Comparison of ENCODE assay signal across 1 cellular context in the genomic region with DNA sequence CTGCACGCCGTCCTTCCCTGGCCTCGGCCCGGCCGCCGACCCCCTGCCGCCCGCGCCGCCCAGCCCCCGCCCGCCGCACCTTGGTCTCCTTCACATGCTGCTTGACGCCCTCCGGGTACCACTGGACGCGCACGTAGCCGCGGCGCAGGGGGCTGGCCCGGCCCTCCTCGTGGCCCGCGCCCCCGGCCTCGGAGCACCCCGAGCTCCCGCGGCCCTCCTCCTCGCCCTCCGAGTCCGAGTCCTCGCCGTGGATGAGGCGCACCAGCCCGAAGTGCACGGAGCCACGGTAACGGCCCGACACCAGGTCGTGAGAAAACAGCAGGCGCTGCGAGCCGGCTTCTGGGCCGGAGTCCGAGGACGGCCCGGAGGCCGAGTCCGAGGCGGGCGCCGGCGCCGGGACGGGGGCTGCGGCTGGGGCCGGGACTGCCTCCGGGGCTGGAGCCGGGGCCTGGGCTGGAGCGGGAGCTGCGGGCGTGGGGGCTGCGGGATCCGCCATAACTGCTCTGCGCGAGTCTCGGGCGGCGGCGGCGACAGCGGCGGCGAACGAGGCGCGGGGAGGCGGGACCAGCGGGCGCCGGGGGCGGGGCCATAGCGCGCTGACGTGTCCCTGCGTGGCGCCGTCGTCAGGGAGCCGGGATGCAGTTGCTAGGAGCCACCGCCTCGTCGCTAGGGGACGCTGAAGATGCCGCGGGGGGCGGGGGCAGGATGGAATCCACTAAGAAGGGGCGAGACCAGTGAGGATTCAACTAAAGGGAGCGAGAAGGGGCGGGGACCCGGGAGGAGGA.
TF ChIP-seq lines count a peak whose summit lies in the region.

A gene (minus strand): TSS at position 507 of the 785 bp plus-strand sequence. CDS start 11 bp downstream, at position 496.

TF ChIP-seq in K562, 482 proteins besides CTCF, POLR2A, EP300 and RAD21 (continued from another document and continues in another):
- TF ChIP-seq, protein P1, sequence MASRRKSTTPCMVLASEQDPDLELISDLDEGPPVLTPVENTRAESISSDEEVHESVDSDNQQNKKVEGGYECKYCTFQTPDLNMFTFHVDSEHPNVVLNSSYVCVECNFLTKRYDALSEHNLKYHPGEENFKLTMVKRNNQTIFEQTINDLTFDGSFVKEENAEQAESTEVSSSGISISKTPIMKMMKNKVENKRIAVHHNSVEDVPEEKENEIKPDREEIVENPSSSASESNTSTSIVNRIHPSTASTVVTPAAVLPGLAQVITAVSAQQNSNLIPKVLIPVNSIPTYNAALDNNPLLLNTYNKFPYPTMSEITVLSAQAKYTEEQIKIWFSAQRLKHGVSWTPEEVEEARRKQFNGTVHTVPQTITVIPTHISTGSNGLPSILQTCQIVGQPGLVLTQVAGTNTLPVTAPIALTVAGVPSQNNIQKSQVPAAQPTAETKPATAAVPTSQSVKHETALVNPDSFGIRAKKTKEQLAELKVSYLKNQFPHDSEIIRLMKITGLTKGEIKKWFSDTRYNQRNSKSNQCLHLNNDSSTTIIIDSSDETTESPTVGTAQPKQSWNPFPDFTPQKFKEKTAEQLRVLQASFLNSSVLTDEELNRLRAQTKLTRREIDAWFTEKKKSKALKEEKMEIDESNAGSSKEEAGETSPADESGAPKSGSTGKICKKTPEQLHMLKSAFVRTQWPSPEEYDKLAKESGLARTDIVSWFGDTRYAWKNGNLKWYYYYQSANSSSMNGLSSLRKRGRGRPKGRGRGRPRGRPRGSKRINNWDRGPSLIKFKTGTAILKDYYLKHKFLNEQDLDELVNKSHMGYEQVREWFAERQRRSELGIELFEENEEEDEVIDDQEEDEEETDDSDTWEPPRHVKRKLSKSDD (conservative IDR thresholded peaks at IDR 0.05; ENCODE audit: low read length) = no peak
- TF ChIP-seq ZFX (CRISPR knock-in tag; IDR thresholded peaks at IDR 0.05) = peak; percentile 62
- TF ChIP-seq, protein P2, sequence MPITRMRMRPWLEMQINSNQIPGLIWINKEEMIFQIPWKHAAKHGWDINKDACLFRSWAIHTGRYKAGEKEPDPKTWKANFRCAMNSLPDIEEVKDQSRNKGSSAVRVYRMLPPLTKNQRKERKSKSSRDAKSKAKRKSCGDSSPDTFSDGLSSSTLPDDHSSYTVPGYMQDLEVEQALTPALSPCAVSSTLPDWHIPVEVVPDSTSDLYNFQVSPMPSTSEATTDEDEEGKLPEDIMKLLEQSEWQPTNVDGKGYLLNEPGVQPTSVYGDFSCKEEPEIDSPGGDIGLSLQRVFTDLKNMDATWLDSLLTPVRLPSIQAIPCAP (CRISPR knock-in tag; IDR thresholded peaks at IDR 0.05; ENCODE audit: borderline replicate concordance) = no peak
- TF ChIP-seq CHD4 (IDR thresholded peaks at IDR 0.05; ENCODE audit: insufficient read depth, insufficient replicate concordance, low read depth, low read length, poor library complexity, severe bottlenecking) = no peak
- TF ChIP-seq ZNF311 (CRISPR knock-in tag; IDR thresholded peaks at IDR 0.05) = no peak
- TF ChIP-seq, protein P3, sequence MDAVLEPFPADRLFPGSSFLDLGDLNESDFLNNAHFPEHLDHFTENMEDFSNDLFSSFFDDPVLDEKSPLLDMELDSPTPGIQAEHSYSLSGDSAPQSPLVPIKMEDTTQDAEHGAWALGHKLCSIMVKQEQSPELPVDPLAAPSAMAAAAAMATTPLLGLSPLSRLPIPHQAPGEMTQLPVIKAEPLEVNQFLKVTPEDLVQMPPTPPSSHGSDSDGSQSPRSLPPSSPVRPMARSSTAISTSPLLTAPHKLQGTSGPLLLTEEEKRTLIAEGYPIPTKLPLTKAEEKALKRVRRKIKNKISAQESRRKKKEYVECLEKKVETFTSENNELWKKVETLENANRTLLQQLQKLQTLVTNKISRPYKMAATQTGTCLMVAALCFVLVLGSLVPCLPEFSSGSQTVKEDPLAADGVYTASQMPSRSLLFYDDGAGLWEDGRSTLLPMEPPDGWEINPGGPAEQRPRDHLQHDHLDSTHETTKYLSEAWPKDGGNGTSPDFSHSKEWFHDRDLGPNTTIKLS (IDR thresholded peaks at IDR 0.05; ENCODE audit: borderline replicate concordance, low read depth) = peak; percentile 77; the same call in 1 of the 2 replicates
- TF ChIP-seq FOXK1 (CRISPR knock-in tag; IDR thresholded peaks at IDR 0.05; ENCODE audit: borderline replicate concordance) = no peak
- TF ChIP-seq NFE2 (IDR thresholded peaks at IDR 0.05; ENCODE audit: low read depth) = no peak
- TF ChIP-seq CBX3 (IDR thresholded peaks at IDR 0.05; ENCODE audit: borderline replicate concordance in 1 of 2, low read length in 2 of 2) = no peak
- TF ChIP-seq, protein P4, sequence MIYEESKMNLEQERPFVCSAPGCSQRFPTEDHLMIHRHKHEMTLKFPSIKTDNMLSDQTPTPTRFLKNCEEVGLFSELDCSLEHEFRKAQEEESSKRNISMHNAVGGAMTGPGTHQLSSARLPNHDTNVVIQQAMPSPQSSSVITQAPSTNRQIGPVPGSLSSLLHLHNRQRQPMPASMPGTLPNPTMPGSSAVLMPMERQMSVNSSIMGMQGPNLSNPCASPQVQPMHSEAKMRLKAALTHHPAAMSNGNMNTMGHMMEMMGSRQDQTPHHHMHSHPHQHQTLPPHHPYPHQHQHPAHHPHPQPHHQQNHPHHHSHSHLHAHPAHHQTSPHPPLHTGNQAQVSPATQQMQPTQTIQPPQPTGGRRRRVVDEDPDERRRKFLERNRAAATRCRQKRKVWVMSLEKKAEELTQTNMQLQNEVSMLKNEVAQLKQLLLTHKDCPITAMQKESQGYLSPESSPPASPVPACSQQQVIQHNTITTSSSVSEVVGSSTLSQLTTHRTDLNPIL (CRISPR knock-in tag; IDR thresholded peaks at IDR 0.05) = no peak
- no peak for TF ChIP-seq ZNF57 (CRISPR knock-in tag; IDR thresholded peaks at IDR 0.05)
- peak; percentile 100 for TF ChIP-seq RBM22 (IDR thresholded peaks at IDR 0.05; ENCODE audit: low read depth, low read length, poor library complexity, severe bottlenecking)
- TF ChIP-seq TRIM24 (IDR thresholded peaks at IDR 0.05) = no peak
- TF ChIP-seq, protein P5, sequence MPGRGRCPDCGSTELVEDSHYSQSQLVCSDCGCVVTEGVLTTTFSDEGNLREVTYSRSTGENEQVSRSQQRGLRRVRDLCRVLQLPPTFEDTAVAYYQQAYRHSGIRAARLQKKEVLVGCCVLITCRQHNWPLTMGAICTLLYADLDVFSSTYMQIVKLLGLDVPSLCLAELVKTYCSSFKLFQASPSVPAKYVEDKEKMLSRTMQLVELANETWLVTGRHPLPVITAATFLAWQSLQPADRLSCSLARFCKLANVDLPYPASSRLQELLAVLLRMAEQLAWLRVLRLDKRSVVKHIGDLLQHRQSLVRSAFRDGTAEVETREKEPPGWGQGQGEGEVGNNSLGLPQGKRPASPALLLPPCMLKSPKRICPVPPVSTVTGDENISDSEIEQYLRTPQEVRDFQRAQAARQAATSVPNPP (IDR thresholded peaks at IDR 0.05; ENCODE audit: borderline replicate concordance, insufficient read depth, insufficient read length) = no peak
- TF ChIP-seq, protein P6, sequence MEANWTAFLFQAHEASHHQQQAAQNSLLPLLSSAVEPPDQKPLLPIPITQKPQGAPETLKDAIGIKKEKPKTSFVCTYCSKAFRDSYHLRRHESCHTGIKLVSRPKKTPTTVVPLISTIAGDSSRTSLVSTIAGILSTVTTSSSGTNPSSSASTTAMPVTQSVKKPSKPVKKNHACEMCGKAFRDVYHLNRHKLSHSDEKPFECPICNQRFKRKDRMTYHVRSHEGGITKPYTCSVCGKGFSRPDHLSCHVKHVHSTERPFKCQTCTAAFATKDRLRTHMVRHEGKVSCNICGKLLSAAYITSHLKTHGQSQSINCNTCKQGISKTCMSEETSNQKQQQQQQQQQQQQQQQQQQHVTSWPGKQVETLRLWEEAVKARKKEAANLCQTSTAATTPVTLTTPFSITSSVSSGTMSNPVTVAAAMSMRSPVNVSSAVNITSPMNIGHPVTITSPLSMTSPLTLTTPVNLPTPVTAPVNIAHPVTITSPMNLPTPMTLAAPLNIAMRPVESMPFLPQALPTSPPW (CRISPR knock-in tag; IDR thresholded peaks at IDR 0.05) = peak; percentile 79
- peak; percentile 98 for TF ChIP-seq RFX1 (IDR thresholded peaks at IDR 0.05)
- no peak for TF ChIP-seq SRSF1 (IDR thresholded peaks at IDR 0.05; ENCODE audit: low read depth, low read length)
- TF ChIP-seq CAMTA2 (CRISPR knock-in tag; conservative IDR thresholded peaks at IDR 0.05) = no peak
- TF ChIP-seq, protein P7, sequence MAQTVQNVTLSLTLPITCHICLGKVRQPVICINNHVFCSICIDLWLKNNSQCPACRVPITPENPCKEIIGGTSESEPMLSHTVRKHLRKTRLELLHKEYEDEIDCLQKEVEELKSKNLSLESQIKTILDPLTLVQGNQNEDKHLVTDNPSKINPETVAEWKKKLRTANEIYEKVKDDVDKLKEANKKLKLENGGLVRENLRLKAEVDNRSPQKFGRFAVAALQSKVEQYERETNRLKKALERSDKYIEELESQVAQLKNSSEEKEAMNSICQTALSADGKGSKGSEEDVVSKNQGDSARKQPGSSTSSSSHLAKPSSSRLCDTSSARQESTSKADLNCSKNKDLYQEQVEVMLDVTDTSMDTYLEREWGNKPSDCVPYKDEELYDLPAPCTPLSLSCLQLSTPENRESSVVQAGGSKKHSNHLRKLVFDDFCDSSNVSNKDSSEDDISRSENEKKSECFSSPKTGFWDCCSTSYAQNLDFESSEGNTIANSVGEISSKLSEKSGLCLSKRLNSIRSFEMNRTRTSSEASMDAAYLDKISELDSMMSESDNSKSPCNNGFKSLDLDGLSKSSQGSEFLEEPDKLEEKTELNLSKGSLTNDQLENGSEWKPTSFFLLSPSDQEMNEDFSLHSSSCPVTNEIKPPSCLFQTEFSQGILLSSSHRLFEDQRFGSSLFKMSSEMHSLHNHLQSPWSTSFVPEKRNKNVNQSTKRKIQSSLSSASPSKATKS (CRISPR knock-in tag; IDR thresholded peaks at IDR 0.05) = no peak
- TF ChIP-seq, protein P8, sequence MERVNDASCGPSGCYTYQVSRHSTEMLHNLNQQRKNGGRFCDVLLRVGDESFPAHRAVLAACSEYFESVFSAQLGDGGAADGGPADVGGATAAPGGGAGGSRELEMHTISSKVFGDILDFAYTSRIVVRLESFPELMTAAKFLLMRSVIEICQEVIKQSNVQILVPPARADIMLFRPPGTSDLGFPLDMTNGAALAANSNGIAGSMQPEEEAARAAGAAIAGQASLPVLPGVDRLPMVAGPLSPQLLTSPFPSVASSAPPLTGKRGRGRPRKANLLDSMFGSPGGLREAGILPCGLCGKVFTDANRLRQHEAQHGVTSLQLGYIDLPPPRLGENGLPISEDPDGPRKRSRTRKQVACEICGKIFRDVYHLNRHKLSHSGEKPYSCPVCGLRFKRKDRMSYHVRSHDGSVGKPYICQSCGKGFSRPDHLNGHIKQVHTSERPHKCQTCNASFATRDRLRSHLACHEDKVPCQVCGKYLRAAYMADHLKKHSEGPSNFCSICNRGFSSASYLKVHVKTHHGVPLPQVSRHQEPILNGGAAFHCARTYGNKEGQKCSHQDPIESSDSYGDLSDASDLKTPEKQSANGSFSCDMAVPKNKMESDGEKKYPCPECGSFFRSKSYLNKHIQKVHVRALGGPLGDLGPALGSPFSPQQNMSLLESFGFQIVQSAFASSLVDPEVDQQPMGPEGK (CRISPR knock-in tag; IDR thresholded peaks at IDR 0.05; ENCODE audit: borderline replicate concordance) = no peak
- TF ChIP-seq ZEB2 (IDR thresholded peaks at IDR 0.05) = no peak
- peak; percentile 77 for TF ChIP-seq SIN3B (IDR thresholded peaks at IDR 0.05; ENCODE audit: low read depth)
- TF ChIP-seq RFX5 (IDR thresholded peaks at IDR 0.05; ENCODE audit: low read depth, low read length) = no peak
- TF ChIP-seq DMBX1 (CRISPR knock-in tag; IDR thresholded peaks at IDR 0.05; ENCODE audit: borderline replicate concordance) = no peak
- TF ChIP-seq MAZ (CRISPR knock-in tag; conservative IDR thresholded peaks at IDR 0.05 in 1 of 2, IDR thresholded peaks at IDR 0.05 in 1 of 2) = peak; percentile 75 to 81; a peak in 3 of 4 replicates
- TF ChIP-seq, protein P9, sequence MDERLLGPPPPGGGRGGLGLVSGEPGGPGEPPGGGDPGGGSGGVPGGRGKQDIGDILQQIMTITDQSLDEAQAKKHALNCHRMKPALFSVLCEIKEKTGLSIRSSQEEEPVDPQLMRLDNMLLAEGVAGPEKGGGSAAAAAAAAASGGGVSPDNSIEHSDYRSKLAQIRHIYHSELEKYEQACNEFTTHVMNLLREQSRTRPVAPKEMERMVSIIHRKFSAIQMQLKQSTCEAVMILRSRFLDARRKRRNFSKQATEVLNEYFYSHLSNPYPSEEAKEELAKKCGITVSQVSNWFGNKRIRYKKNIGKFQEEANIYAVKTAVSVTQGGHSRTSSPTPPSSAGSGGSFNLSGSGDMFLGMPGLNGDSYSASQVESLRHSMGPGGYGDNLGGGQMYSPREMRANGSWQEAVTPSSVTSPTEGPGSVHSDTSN (CRISPR knock-in tag; IDR thresholded peaks at IDR 0.05; ENCODE audit: low read depth) = no peak
- TF ChIP-seq, protein P9 (tag; conservative IDR thresholded peaks at IDR 0.05; ENCODE audit: low read depth) = no peak
- TF ChIP-seq, protein P10, sequence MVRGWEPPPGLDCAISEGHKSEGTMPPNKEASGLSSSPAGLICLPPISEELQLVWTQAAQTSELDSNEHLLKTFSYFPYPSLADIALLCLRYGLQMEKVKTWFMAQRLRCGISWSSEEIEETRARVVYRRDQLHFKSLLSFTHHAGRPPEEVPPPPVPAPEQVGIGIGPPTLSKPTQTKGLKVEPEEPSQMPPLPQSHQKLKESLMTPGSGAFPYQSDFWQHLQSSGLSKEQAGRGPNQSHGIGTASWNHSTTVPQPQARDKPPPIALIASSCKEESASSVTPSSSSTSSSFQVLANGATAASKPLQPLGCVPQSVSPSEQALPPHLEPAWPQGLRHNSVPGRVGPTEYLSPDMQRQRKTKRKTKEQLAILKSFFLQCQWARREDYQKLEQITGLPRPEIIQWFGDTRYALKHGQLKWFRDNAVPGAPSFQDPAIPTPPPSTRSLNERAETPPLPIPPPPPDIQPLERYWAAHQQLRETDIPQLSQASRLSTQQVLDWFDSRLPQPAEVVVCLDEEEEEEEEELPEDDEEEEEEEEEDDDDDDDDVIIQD (CRISPR knock-in tag; IDR thresholded peaks at IDR 0.05) = no peak
- TF ChIP-seq, protein P11, sequence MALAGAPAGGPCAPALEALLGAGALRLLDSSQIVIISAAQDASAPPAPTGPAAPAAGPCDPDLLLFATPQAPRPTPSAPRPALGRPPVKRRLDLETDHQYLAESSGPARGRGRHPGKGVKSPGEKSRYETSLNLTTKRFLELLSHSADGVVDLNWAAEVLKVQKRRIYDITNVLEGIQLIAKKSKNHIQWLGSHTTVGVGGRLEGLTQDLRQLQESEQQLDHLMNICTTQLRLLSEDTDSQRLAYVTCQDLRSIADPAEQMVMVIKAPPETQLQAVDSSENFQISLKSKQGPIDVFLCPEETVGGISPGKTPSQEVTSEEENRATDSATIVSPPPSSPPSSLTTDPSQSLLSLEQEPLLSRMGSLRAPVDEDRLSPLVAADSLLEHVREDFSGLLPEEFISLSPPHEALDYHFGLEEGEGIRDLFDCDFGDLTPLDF (CRISPR knock-in tag; IDR thresholded peaks at IDR 0.05) = no peak
- TF ChIP-seq PCBP2 (IDR thresholded peaks at IDR 0.05; ENCODE audit: low read depth, low read length, poor library complexity, severe bottlenecking) = no peak
